Comparison of ENCODE assay signal across 22 cellular contexts in genomic region chr10:119061926-119062325, GRCh38. TPM values are rescaled to one million over a fixed set of nuclear protein-coding genes. Genes with fewer than 3 reads are reported as not detected.
A peak's percentile ranks its signal among the peaks of the same experiment; 100 is the strongest.
DNase-seq lines count a peak whose midpoint lies in the region; ATAC-seq, FAIRE-seq and TF ChIP-seq lines count a peak whose summit lies in the region.
"Had no signal": no experiment of that assay in that cellular context is flagged by ENCODE, and none has a peak within 500 bp of the region (broad histone marks: within the 10 kb centered on the region; RNA-seq: fewer than 3 reads in every experiment).

No MANE protein-coding gene starts in this region.

- no peak overlapping the region for H3K27ac ChIP-seq in GM12878 (ENCODE audit: control insufficient read depth, insufficient read depth)

- DNase-seq in activated naive CD4-positive, alpha-beta T cell treated with anti-CD3 and anti-CD28 coated beads, Interleukin-2, amount 10 ng/mL, durations not matched to agents 7 days and 5 days, result no peak
- DNase-seq in activated naive CD4-positive, alpha-beta T cell treated with anti-CD3 and anti-CD28 coated beads, Interleukin-2, amount 50 U/mL, for 72 hours (ENCODE audit: low spot score in 2 of 2), result no peak
- DNase-seq in GM12878 (ENCODE audit: low read depth, low spot score) (no peak), nephron progenitor cell (no peak), NCI-H1092 treated with DMSO at 0.1 percent for 48 hours (lab: John Stamatoyannopoulos, UW) (no peak), H54 (ENCODE audit: insufficient read length, low spot score) (no peak)
- no peak for DNase-seq in stimulated activated CD4-positive, alpha-beta T cell treated with anti-CD3 and anti-CD28 coated beads, Interleukin-1b, Interleukin-23, amount 100 ng/mL, for 48 hours
- DNase-seq: EL, GF-D8, H7, HFFc6, Karpas-422, NCI-H1417, NCI-H1694 treated with DMSO at 0.1 percent for 48 hours, NCI-H2081 treated with DMSO at 0.1 percent for 48 hours, NCI-H446 treated with DMSO at 0.1 percent for 48 hours, NCI-H526 treated with DMSO at 0.1 percent for 48 hours, PC-3, Right ventricle myocardium superior had no signal

- SMC1A ChIA-PET in GM12878 (lab: Charles Lee; ENCODE audit: uncharacterized antibody, unreplicated experiment), result interaction anchor here (0.9 to 1.7 kb wide), 3 partner anchors 8 to 103 kb away, joined by 3 to 4 read pairs (median 3); no protein-coding TSS in a partner anchor

- ATAC-seq in activated naive CD4-positive, alpha-beta T cell treated with anti-CD3 and anti-CD28 coated beads, Interleukin-2, amount 50 U/mL, for 72 hours, result no peak
- ATAC-seq in HG03095 (IDR thresholded peaks at IDR 0.05; ENCODE audit: unreplicated experiment), result peak; percentile 26
- ATAC-seq in GM12878, result peak; percentile 14
- ATAC-seq: PC-3 had no signal

- H3K9ac ChIP-seq in GM12878 (ENCODE audit: control insufficient read depth, insufficient read depth, low read length), result no peak overlapping the region

- H3K4me1 Mint-ChIP-seq in activated naive CD4-positive, alpha-beta T cell treated with anti-CD3 and anti-CD28 coated beads, Interleukin-2, amount 10 ng/mL, durations not matched to agents 7 days and 5 days, result peaks cover 18% of the 10 kb centered on the region
- no peaks in the 10 kb centered on the region for H3K4me1 Mint-ChIP-seq in nephron progenitor cell

- intact Hi-C loops in GM12878 (cut with micrococcal nuclease; ENCODE audit: unreplicated experiment), result no loop called here

- H3K4me3 Mint-ChIP-seq in activated naive CD4-positive, alpha-beta T cell treated with anti-CD3 and anti-CD28 coated beads, Interleukin-2, amount 10 ng/mL, durations not matched to agents 7 days and 5 days, result no peak overlapping the region
- no peak overlapping the region for H3K4me3 Mint-ChIP-seq in nephron progenitor cell
- H3K4me3 Mint-ChIP-seq: CD14-positive monocyte, HFFc6 had no signal

- peak; percentile 72 for FAIRE-seq in GM12878 (lab: Jason Lieb, UNC)
- no peak for FAIRE-seq in H54 (lab: Jason Lieb, UNC)
- FAIRE-seq: D721Med had no signal

- 74% methylated on average over 2 of the region's 2 CpGs for WGBS in GM12878 (ENCODE audit: insufficient coverage, insufficient replicate concordance, low lambda C conversion rate, missing lambda C conversion rate)

- no peak overlapping the region for H2AFZ ChIP-seq in GM12878 (ENCODE audit: control insufficient read depth, low read depth, low read length)

- in situ Hi-C loops in GM12878 (cut with MboI), result no loop called here

- TF ChIP-seq RAD21 in GM12878 (IDR thresholded peaks at IDR 0.05; ENCODE audit: insufficient read depth, low read depth, low read length), result no peak

- POLR2A ChIA-PET in GM12878 (lab: Charles Lee), result no interaction called here

- H3K9me3 ChIP-seq in GM12878 (replicated peaks; ENCODE audit: control insufficient read depth, insufficient read depth, low read length), result no peaks in the 10 kb centered on the region

- no peaks in the 10 kb centered on the region for H3K9me3 Mint-ChIP-seq in activated naive CD4-positive, alpha-beta T cell treated with anti-CD3 and anti-CD28 coated beads, Interleukin-2, amount 10 ng/mL, durations not matched to agents 7 days and 5 days
- no peaks in the 10 kb centered on the region for H3K9me3 Mint-ChIP-seq in activated naive CD4-positive, alpha-beta T cell treated with anti-CD3 and anti-CD28 coated beads, Interleukin-2, amount 50 U/mL, for 72 hours
- no peaks in the 10 kb centered on the region for H3K9me3 Mint-ChIP-seq in nephron progenitor cell
- H3K9me3 Mint-ChIP-seq: CD14-positive monocyte, HFFc6 had no signal

- TF ChIP-seq POLR2A in GM12878 (IDR thresholded peaks at IDR 0.05; ENCODE audit: low read depth, low read length) (no peak), H54 (IDR thresholded peaks at IDR 0.05; ENCODE audit: low read depth, low read length) (no peak)

- peaks cover 7% of the 10 kb centered on the region; the same call in 1 of the 2 replicates for H3K4me1 ChIP-seq in GM12878 (ENCODE audit: control insufficient read depth, insufficient read depth, low read length)

- H3K27me3 ChIP-seq in GM12878 (replicated peaks in 1 of 2; ENCODE audit: control insufficient read depth in 2 of 2, insufficient read depth in 2 of 2, low read length in 1 of 2), result no peaks in the 10 kb centered on the region

- RAD21 ChIA-PET in GM12878 (lab: Charles Lee; ENCODE audit: unreplicated experiment), result interaction anchor here (2.1 kb wide), 1 partner anchor 137 kb away, joined by 5 read pairs; no protein-coding TSS in a partner anchor

- H4K20me1 ChIP-seq in GM12878 (ENCODE audit: control insufficient read depth, insufficient read depth), result peaks cover 2% of the 10 kb centered on the region; the same call in 1 of the 2 replicates

- H3K4me3 ChIP-seq in GM12878, result no peak overlapping the region

- peaks cover 22% of the 10 kb centered on the region for H3K79me2 ChIP-seq in GM12878 (ENCODE audit: control insufficient read depth, insufficient read depth, low read length)

- H3K36me3 Mint-ChIP-seq in activated naive CD4-positive, alpha-beta T cell treated with anti-CD3 and anti-CD28 coated beads, Interleukin-2, amount 10 ng/mL, durations not matched to agents 7 days and 5 days, result peaks cover 77% of the 10 kb centered on the region
- H3K36me3 Mint-ChIP-seq in activated naive CD4-positive, alpha-beta T cell treated with anti-CD3 and anti-CD28 coated beads, Interleukin-2, amount 50 U/mL, for 72 hours, result peaks cover 30 to 47% of the 10 kb centered on the region in 2 donors
- peaks cover 96% of the 10 kb centered on the region for H3K36me3 Mint-ChIP-seq in nephron progenitor cell (ENCODE audit: low read depth)

- peak overlapping the region; percentile 11 for H3K4me2 ChIP-seq in GM12878 (ENCODE audit: control insufficient read depth, insufficient read depth)

- CTCF ChIA-PET in activated naive CD4-positive, alpha-beta T cell treated with anti-CD3 and anti-CD28 coated beads, Interleukin-2, amount 10 ng/mL, durations not matched to agents 7 days and 5 days (lab: Charles Lee), result interaction anchor here (0.6 kb wide), 1 partner anchor 10 kb away, joined by 3 read pairs; no protein-coding TSS in a partner anchor
- CTCF ChIA-PET in GM12878 (lab: Yijun Ruan, JAX), result interaction anchor here (0.5 kb wide), 1 partner anchor 744 kb away, joined by 3 read pairs; no protein-coding TSS in a partner anchor

- H3K36me3 ChIP-seq in GM12878 (ENCODE audit: control insufficient read depth in 2 of 2, insufficient read depth in 2 of 2, low read length in 1 of 2), result peaks cover 18 to 63% of the 10 kb centered on the region in 2 experiments

- BruUV-seq in GM12878 (replicated peaks; lab: Mats Ljungman, UMichigan), result no TSS peak

- TF ChIP-seq CTCF in GM12878 (IDR thresholded peaks at IDR 0.05 in 2 of 3, conservative IDR thresholded peaks at IDR 0.05 in 1 of 3; ENCODE audit: control insufficient read depth in 2 of 3, extremely low read depth in 1 of 3, insufficient read depth in 1 of 3, low read depth in 3 of 3, low read length in 3 of 3) (no peak), nephron progenitor cell (IDR thresholded peaks at IDR 0.05) (no peak)

- H3K27me3 Mint-ChIP-seq in activated naive CD4-positive, alpha-beta T cell treated with anti-CD3 and anti-CD28 coated beads, Interleukin-2, amount 10 ng/mL, durations not matched to agents 7 days and 5 days, result no peaks in the 10 kb centered on the region
- no peaks in the 10 kb centered on the region for H3K27me3 Mint-ChIP-seq in nephron progenitor cell (ENCODE audit: low read depth, poor library complexity)

- TF ChIP-seq EP300 in GM12878 (IDR thresholded peaks at IDR 0.05; ENCODE audit: borderline replicate concordance in 1 of 2, control insufficient read depth in 1 of 2, low read depth in 2 of 2, low read length in 2 of 2), result no peak

- peak overlapping the region; percentile 33 for H3K27ac Mint-ChIP-seq in activated naive CD4-positive, alpha-beta T cell treated with anti-CD3 and anti-CD28 coated beads, Interleukin-2, amount 10 ng/mL, durations not matched to agents 7 days and 5 days
- peak overlapping the region in 1 of 2 donors; percentile 44 for H3K27ac Mint-ChIP-seq in activated naive CD4-positive, alpha-beta T cell treated with anti-CD3 and anti-CD28 coated beads, Interleukin-2, amount 50 U/mL, for 72 hours
- peak overlapping the region; percentile 59 for H3K27ac Mint-ChIP-seq in nephron progenitor cell
- H3K27ac Mint-ChIP-seq: HFFc6 had no signal

RNA-seq across cellular contexts. Expression of gene EIF3A, which starts 18.7 kb away (rescaled TPM):
- 100 to 1,000 TPM; 125 to 129 TPM for total RNA-seq in activated naive CD4-positive, alpha-beta T cell treated with anti-CD3 and anti-CD28 coated beads, Interleukin-2, amount 50 U/mL, for 72 hours
- total RNA-seq in GM12878 (2013; cell fraction: nucleolus; rRNA removed), result 143 and 144 TPM in 2 replicates
- total RNA-seq in GM12878 (2014; rRNA removed) (82.6 and 86.3 TPM in 2 replicates), GM12878 (2014; rRNA removed; fragmentation: Illumina TruSeq; extraction: Trizol) (159 and 166 TPM in 2 replicates), GM12878 (2021) (138 and 148 TPM in 2 replicates)
- 50.1 TPM for polyA plus RNA-seq in GM12878 (2011; ENCODE audit: low read depth)
- polyA plus RNA-seq in GM12878 (2011; rRNA removed) (47.4 and 49.4 TPM in 2 replicates), GM12878 (2014; fragmentation: Illumina TruSeq; extraction: Trizol) (195 and 219 TPM in 2 replicates), GM12878 (2014; fragmentation: Nextera tagmentation; extraction: Ambion mirVana) (10 to 100 TPM; 42.3 to 46.5 TPM), GM12878 (2014; rRNA removed) (78.1 and 88.9 TPM in 2 replicates), GM12878 (2016; fragmentation: Nextera tagmentation; extraction: Ambion mirVana) (100 to 1,000 TPM; 104 to 108 TPM)
- 35.9 and 50.0 TPM in 2 replicates for polyA plus RNA-seq in GM12878 (2011; cell fraction: cytosol; rRNA removed)
- 21.6 and 53.4 TPM in 2 replicates for polyA plus RNA-seq in GM12878 (2011; cell fraction: nucleus; rRNA removed)
- polyA plus RNA-seq in GM12878 (2012), result 79.0 and 84.9 TPM in 2 replicates
- polyA minus RNA-seq in GM12878 (2011; rRNA and poly(A)+ RNA removed), result 71.2 and 84.9 TPM in 2 replicates
- polyA minus RNA-seq in GM12878 (2011; cell fraction: cytosol; rRNA and poly(A)+ RNA removed), result 36.2 and 45.2 TPM in 2 replicates
- 34.9 and 49.1 TPM in 2 replicates for polyA minus RNA-seq in GM12878 (2011; cell fraction: nucleus; rRNA and poly(A)+ RNA removed)

RNA-seq across cellular contexts. Expression of gene NANOS1, which starts 32.4 kb away (rescaled TPM):
- total RNA-seq in activated naive CD4-positive, alpha-beta T cell treated with anti-CD3 and anti-CD28 coated beads, Interleukin-2, amount 50 U/mL, for 72 hours, result under 1 TPM in 1 of 2 donors, not detected in 1; 0.14 TPM
- total RNA-seq in GM12878 (2013; cell fraction: nucleolus; rRNA removed), result 0.29 and 0.56 TPM in 2 replicates
- total RNA-seq in GM12878 (2014; rRNA removed) (0.23 and 0.65 TPM in 2 replicates), GM12878 (2014; rRNA removed; fragmentation: Illumina TruSeq; extraction: Trizol) (0.27 and 0.37 TPM in 2 replicates), GM12878 (2021) (0.36 and 0.61 TPM in 2 replicates)
- polyA plus RNA-seq in GM12878 (2011; ENCODE audit: low read depth), result 0.51 TPM
- polyA plus RNA-seq in GM12878 (2011; rRNA removed) (0.30 and 0.37 TPM in 2 replicates), GM12878 (2014; fragmentation: Illumina TruSeq; extraction: Trizol) (0.22 TPM in 1 of 2 replicates, not detected in the other), GM12878 (2014; fragmentation: Nextera tagmentation; extraction: Ambion mirVana) (under 1 TPM; 0.03 to 0.29 TPM), GM12878 (2014; rRNA removed) (0.48 and 0.55 TPM in 2 replicates), GM12878 (2016; fragmentation: Nextera tagmentation; extraction: Ambion mirVana) (not detected)
- polyA plus RNA-seq in GM12878 (2011; cell fraction: cytosol; rRNA removed), result 0.12 and 0.22 TPM in 2 replicates
- polyA plus RNA-seq in GM12878 (2011; cell fraction: nucleus; rRNA removed), result 0.20 and 0.22 TPM in 2 replicates
- polyA plus RNA-seq in GM12878 (2012), result 0.72 and 1.0 TPM in 2 replicates
- polyA minus RNA-seq in GM12878 (2011; rRNA and poly(A)+ RNA removed), result 0.15 TPM in 1 of 2 replicates, not detected in the other
- not detected in 2 replicates for polyA minus RNA-seq in GM12878 (2011; cell fraction: cytosol; rRNA and poly(A)+ RNA removed)
- polyA minus RNA-seq in GM12878 (2011; cell fraction: nucleus; rRNA and poly(A)+ RNA removed), result 0.36 and 0.57 TPM in 2 replicates
- polyA plus RNA-seq: CD14-positive monocyte had no signal

RNA-seq across cellular contexts. Expression of gene DENND10, which starts 42.0 kb away (rescaled TPM):
- 10 to 100 TPM; 10.3 to 23.0 TPM for total RNA-seq in activated naive CD4-positive, alpha-beta T cell treated with anti-CD3 and anti-CD28 coated beads, Interleukin-2, amount 50 U/mL, for 72 hours
- total RNA-seq in GM12878 (2013; cell fraction: nucleolus; rRNA removed), result 21.6 and 24.7 TPM in 2 replicates
- total RNA-seq in GM12878 (2014; rRNA removed) (30.0 and 35.7 TPM in 2 replicates), GM12878 (2014; rRNA removed; fragmentation: Illumina TruSeq; extraction: Trizol) (23.8 and 30.8 TPM in 2 replicates), GM12878 (2021) (21.5 and 26.6 TPM in 2 replicates)
- 10.6 TPM for polyA plus RNA-seq in GM12878 (2011; ENCODE audit: low read depth)
- polyA plus RNA-seq in GM12878 (2011; rRNA removed) (25.8 and 32.9 TPM in 2 replicates), GM12878 (2014; fragmentation: Illumina TruSeq; extraction: Trizol) (29.7 and 31.9 TPM in 2 replicates), GM12878 (2014; fragmentation: Nextera tagmentation; extraction: Ambion mirVana) (10 to 100 TPM; 23.7 to 39.8 TPM), GM12878 (2014; rRNA removed) (20.9 and 26.6 TPM in 2 replicates), GM12878 (2016; fragmentation: Nextera tagmentation; extraction: Ambion mirVana) (10 to 100 TPM; 25.7 to 28.1 TPM)
- 17.0 and 18.3 TPM in 2 replicates for polyA plus RNA-seq in GM12878 (2011; cell fraction: cytosol; rRNA removed)
- polyA plus RNA-seq in GM12878 (2011; cell fraction: nucleus; rRNA removed), result 12.1 and 14.0 TPM in 2 replicates
- 17.9 and 18.3 TPM in 2 replicates for polyA plus RNA-seq in GM12878 (2012)
- 15.5 and 18.9 TPM in 2 replicates for polyA minus RNA-seq in GM12878 (2011; rRNA and poly(A)+ RNA removed)
- 7.2 and 9.4 TPM in 2 replicates for polyA minus RNA-seq in GM12878 (2011; cell fraction: cytosol; rRNA and poly(A)+ RNA removed)
- polyA minus RNA-seq in GM12878 (2011; cell fraction: nucleus; rRNA and poly(A)+ RNA removed), result 8.3 and 12.6 TPM in 2 replicates

Comparison
In these comparisons a context has a peak if more than half of its experiments do, and no peak if none do; other contexts are left out.
1. ATAC-seq: peak in HG03095 (single experiment) and GM12878 (single experiment); none in activated naive CD4-positive, alpha-beta T cell treated with anti-CD3 and anti-CD28 coated beads, Interleukin-2, amount 50 U/mL, for 72 hours (0 of 2).